In genomic region chr6:144215932-144216667, GRCh38 we compare ENCODE assay signal across 8 cellular contexts.
DNase-seq lines count a peak whose midpoint lies in the region; ATAC-seq and TF ChIP-seq lines count a peak whose summit lies in the region.

No MANE protein-coding gene starts in this region.

- no peaks in the 10 kb centered on the region for H3K9me3 Mint-ChIP-seq in CD8-positive, alpha-beta T cell
- peaks cover 12% of the 10 kb centered on the region for H3K9me3 Mint-ChIP-seq in activated CD4-positive, alpha-beta memory T cell treated with anti-CD3 and anti-CD28 coated beads for 36 hours

- no peaks in the 10 kb centered on the region for H3K9me3 ChIP-seq in CD8-positive, alpha-beta T cell (ENCODE audit: low read length)
- no peaks in the 10 kb centered on the region for H3K9me3 ChIP-seq in right lobe of liver

- DNase-seq in CD8-positive, alpha-beta T cell = peak; percentile 85 to 97 (median 91)
- DNase-seq in NCI-H774 (lab: John Stamatoyannopoulos, UW) = peak; percentile 96
- DNase-seq in activated CD4-positive, alpha-beta memory T cell treated with anti-CD3 and anti-CD28 coated beads for 36 hours = peak; percentile 95
- DNase-seq in dorsolateral prefrontal cortex = peak; percentile 72 to 95 (median 92)
- DNase-seq in right lobe of liver = peak; percentile 92 to 94 (median 94)
- peak; percentile 92 for DNase-seq in stimulated activated CD4-positive, alpha-beta T cell treated with anti-CD3 and anti-CD28 coated beads, Interleukin-4, amount 100 ng/mL, for 24 hours

- peak; percentile 64 for TF ChIP-seq CTCF in CD8-positive, alpha-beta T cell (IDR thresholded peaks at IDR 0.05)
- TF ChIP-seq CTCF in dorsolateral prefrontal cortex (IDR thresholded peaks at IDR 0.05 in 54 of 56, conservative IDR thresholded peaks at IDR 0.05 in 2 of 56; ENCODE audit: low read depth in 1 of 56, partially characterized antibody in 56 of 56) (peak in 52 of 56 donors; percentile 21 to 77 (median 54)), right lobe of liver (IDR thresholded peaks at IDR 0.05) (peak; percentile 56 to 89 (median 62))

- peak overlapping the region; percentile 100 for H3K27ac Mint-ChIP-seq in CD8-positive, alpha-beta T cell
- H3K27ac Mint-ChIP-seq in activated CD4-positive, alpha-beta memory T cell treated with anti-CD3 and anti-CD28 coated beads for 36 hours = peak overlapping the region; percentile 93

- H3K4me1 Mint-ChIP-seq in CD8-positive, alpha-beta T cell (ENCODE audit: low read depth) = peaks cover 36% of the 10 kb centered on the region
- H3K4me1 Mint-ChIP-seq in activated CD4-positive, alpha-beta memory T cell treated with anti-CD3 and anti-CD28 coated beads for 36 hours (ENCODE audit: low read depth) = peaks cover 37% of the 10 kb centered on the region

- peaks cover 2% of the 10 kb centered on the region for H3K27me3 Mint-ChIP-seq in CD8-positive, alpha-beta T cell (ENCODE audit: low read depth)
- peaks cover 4% of the 10 kb centered on the region for H3K27me3 Mint-ChIP-seq in activated CD4-positive, alpha-beta memory T cell treated with anti-CD3 and anti-CD28 coated beads for 36 hours

- TF ChIP-seq POLR2A in right lobe of liver (IDR thresholded peaks at IDR 0.05) = peak; percentile 37

- peak overlapping the region; percentile 86 for H3K27ac ChIP-seq in CD8-positive, alpha-beta T cell (ENCODE audit: low read depth, low read length)
- H3K27ac ChIP-seq in dorsolateral prefrontal cortex (peak overlapping the region; percentile 86 to 100 (median 96)), right lobe of liver (peak overlapping the region; percentile 95 to 99 (median 99))

- WGBS in right lobe of liver (ENCODE audit: insufficient coverage, low coverage, low lambda C conversion rate, missing lambda C conversion rate) = under 1% methylated on average over 48 of the region's 61 CpGs

- H3K4me3 Mint-ChIP-seq in CD8-positive, alpha-beta T cell = peak overlapping the region; percentile 95
- H3K4me3 Mint-ChIP-seq in activated CD4-positive, alpha-beta memory T cell treated with anti-CD3 and anti-CD28 coated beads for 36 hours = peak overlapping the region; percentile 85

- intact Hi-C loops in CD8-positive, alpha-beta T cell (cut with DNase I, micrococcal nuclease) = loop anchor here (1.0 to 10.0 kb wide), 18 partner anchors 65 to 1749 kb away; partner anchors contain the start of genes LTV1 (in 2 of the 2), STX11 (in 2 of the 2), ADAT2 (in 1 of the 2) and FBXO30 (in 1 of the 2)
- intact Hi-C loops in activated CD4-positive, alpha-beta memory T cell treated with anti-CD3 and anti-CD28 coated beads for 36 hours (cut with micrococcal nuclease) = loop anchor here (1.0 to 10.0 kb wide), 10 partner anchors 37 to 641 kb away; partner anchors contain the start of genes SF3B5 and UTRN
- intact Hi-C loops in dorsolateral prefrontal cortex (cut with DNase I) = loop anchor here (1.0 to 10.0 kb wide), 9 partner anchors 64 to 1519 kb away; partner anchors contain the start of genes SF3B5 (in 2 of the 2), EPM2A (in 1 of the 2), FUCA2 (in 1 of the 2) and LTV1 (in 1 of the 2)
- intact Hi-C loops in right lobe of liver (cut with DNase I) = loop anchor here in 1 of 2 donors (5.0 kb wide), 1 partner anchor 109 kb away; no protein-coding TSS in a partner anchor

- peaks cover 8% of the 10 kb centered on the region for H3K36me3 Mint-ChIP-seq in CD8-positive, alpha-beta T cell
- H3K36me3 Mint-ChIP-seq in activated CD4-positive, alpha-beta memory T cell treated with anti-CD3 and anti-CD28 coated beads for 36 hours = peaks cover 4% of the 10 kb centered on the region

- no peaks in the 10 kb centered on the region for H3K36me3 ChIP-seq in CD8-positive, alpha-beta T cell (ENCODE audit: insufficient read depth, low read length)
- H3K36me3 ChIP-seq in right lobe of liver = no peaks in the 10 kb centered on the region

- H3K4me1 ChIP-seq in CD8-positive, alpha-beta T cell (ENCODE audit: insufficient read depth, low read length) = peaks cover 27% of the 10 kb centered on the region
- H3K4me1 ChIP-seq in right lobe of liver = peaks cover 0 to 14% (median 2%) of the 10 kb centered on the region in 4 donors

- peak overlapping the region; percentile 71 for H3K4me3 ChIP-seq in CD8-positive, alpha-beta T cell (ENCODE audit: low read depth, low read length)
- H3K4me3 ChIP-seq in dorsolateral prefrontal cortex (peak overlapping the region; percentile 60 to 94 (median 78)), right lobe of liver (peak overlapping the region; percentile 61 to 76 (median 62))

- CTCF ChIA-PET in CD8-positive, alpha-beta T cell (lab: Charles Lee) = interaction anchor here (0.6 to 7.6 kb wide), 9 partner anchors 10 to 263 kb away, joined by 3 to 45 read pairs (median 3); partner anchors contain the start of gene STX11
- CTCF ChIA-PET in activated CD4-positive, alpha-beta memory T cell treated with anti-CD3 and anti-CD28 coated beads for 36 hours (lab: Charles Lee) = interaction anchor here (0.7 to 6.2 kb wide), 17 partner anchors 11 to 648 kb away, joined by 3 to 81 read pairs (median 4); partner anchors contain the start of genes SF3B5 and UTRN

- ATAC-seq in CD8-positive, alpha-beta T cell = peak; percentile 85
- ATAC-seq in GM19452 (IDR thresholded peaks at IDR 0.05; ENCODE audit: unreplicated experiment) (peak; percentile 90), HG03575 (IDR thresholded peaks at IDR 0.05; ENCODE audit: extremely low read depth, insufficient number of reproducible peaks, low FRiP score, unreplicated experiment) (peak; percentile 51), right lobe of liver (peak; percentile 89 to 94 (median 92))

- POLR2A ChIA-PET in CD8-positive, alpha-beta T cell (lab: Charles Lee) = interaction anchor here (0.8 to 1.0 kb wide), 3 partner anchors 65 to 128 kb away, joined by 3 to 5 read pairs (median 3); no protein-coding TSS in a partner anchor
- POLR2A ChIA-PET in activated CD4-positive, alpha-beta memory T cell treated with anti-CD3 and anti-CD28 coated beads for 36 hours (lab: Charles Lee) = interaction anchor here (0.6 to 1.2 kb wide), 3 partner anchors 36 to 121 kb away, joined by 3 to 4 read pairs (median 3); partner anchors contain the start of gene SF3B5

- no peaks in the 10 kb centered on the region for H3K27me3 ChIP-seq in CD8-positive, alpha-beta T cell (ENCODE audit: insufficient read depth, low read length)
- H3K27me3 ChIP-seq in dorsolateral prefrontal cortex (no peaks in the 10 kb centered on the region), right lobe of liver (no peaks in the 10 kb centered on the region)

Comparison
In these comparisons a context has a peak if more than half of its experiments do, and no peak if none do; other contexts are left out.
1. Peak in every context shown above with its lines: DNase-seq, ATAC-seq, H3K4me3 ChIP-seq and H3K27ac ChIP-seq.